25 cellular contexts compared by ENCODE assay signal in the genomic region with DNA sequence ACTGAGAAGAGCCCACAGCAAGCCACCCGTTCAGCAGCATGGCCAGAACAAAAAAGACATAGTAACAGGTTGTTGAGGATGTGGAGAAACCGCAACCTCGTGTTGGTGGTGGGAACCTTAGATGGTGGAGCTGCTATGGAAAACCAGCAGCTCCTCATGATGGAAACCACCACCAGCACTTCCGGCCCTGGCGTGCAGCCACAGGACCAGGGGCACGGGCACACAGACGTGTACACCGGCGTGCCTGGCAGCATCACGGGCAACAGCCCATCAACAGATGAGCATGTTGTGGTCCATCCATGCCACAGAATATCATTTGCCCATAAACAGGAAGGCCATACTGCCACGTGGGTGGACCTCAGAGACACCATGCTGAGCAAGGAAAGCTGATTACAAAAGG. TPM values are rescaled to one million over a fixed set of nuclear protein-coding genes. Genes with fewer than 3 reads are reported as not detected.
A peak's percentile ranks its signal among the peaks of the same experiment; 100 is the strongest.
DNase-seq lines count a peak whose midpoint lies in the region; ATAC-seq and TF ChIP-seq lines count a peak whose summit lies in the region.
"Had no signal": no experiment of that assay in that cellular context is flagged by ENCODE, and none has a peak within 500 bp of the region (broad histone marks: within the 10 kb centered on the region; RNA-seq: fewer than 3 reads in every experiment).

No MANE protein-coding gene starts in this region.

- peaks cover 11% of the 10 kb centered on the region for H3K36me3 Mint-ChIP-seq in CD4-positive, CD25-positive, alpha-beta regulatory T cell
- peaks cover 95% of the 10 kb centered on the region for H3K36me3 Mint-ChIP-seq in stimulated activated effector memory CD8-positive, alpha-beta T cell treated with anti-CD3 and anti-CD28 coated beads, Interleukin-12 subunit alpha, Interleukin-12 subunit beta, amount 100 ng/mL, for 72 hours

- no peaks in the 10 kb centered on the region for H3K27me3 ChIP-seq in CD4-positive, CD25-positive, alpha-beta regulatory T cell (ENCODE audit: control insufficient read depth, insufficient read depth, low read length)
- H3K27me3 ChIP-seq in Karpas-422 (ENCODE audit: low read length) (no peaks in the 10 kb centered on the region), BE2C (no peaks in the 10 kb centered on the region)
- H3K27me3 ChIP-seq: SJSA1 had no signal

- no peaks in the 10 kb centered on the region for H3K9me3 ChIP-seq in CD4-positive, CD25-positive, alpha-beta regulatory T cell (ENCODE audit: control insufficient read depth in 2 of 2, low read length in 2 of 2)
- H3K9me3 ChIP-seq in Karpas-422 (ENCODE audit: low read length) (no peaks in the 10 kb centered on the region), BE2C (no peaks in the 10 kb centered on the region)
- H3K9me3 ChIP-seq: SJSA1 had no signal

- H3K27me3 Mint-ChIP-seq in CD4-positive, CD25-positive, alpha-beta regulatory T cell = no peaks in the 10 kb centered on the region
- H3K27me3 Mint-ChIP-seq: activated naive CD8-positive, alpha-beta T cell treated with anti-CD3 and anti-CD28 coated beads for 36 hours; naive thymus-derived CD4-positive, alpha-beta T cell; stimulated activated naive CD8-positive, alpha-beta T cell treated with anti-CD3 and anti-CD28 coated beads, Interleukin-15, amount 100 ng/mL, for 72 hours; T-cell had no signal

- H3K36me3 ChIP-seq in CD4-positive, CD25-positive, alpha-beta regulatory T cell (ENCODE audit: control insufficient read depth, insufficient read depth, low read length) = peaks cover 81% of the 10 kb centered on the region
- H3K36me3 ChIP-seq in Karpas-422 (ENCODE audit: insufficient read depth, low read length) = no peaks in the 10 kb centered on the region
- H3K36me3 ChIP-seq in BE2C = peaks cover 36% of the 10 kb centered on the region

- H3K27ac Mint-ChIP-seq in CD4-positive, CD25-positive, alpha-beta regulatory T cell = peak overlapping the region in 2 of 3 donors; percentile 47 to 62
- H3K27ac Mint-ChIP-seq in stimulated activated effector memory CD8-positive, alpha-beta T cell treated with anti-CD3 and anti-CD28 coated beads, Interleukin-12 subunit alpha, Interleukin-12 subunit beta, amount 100 ng/mL, for 72 hours = peak overlapping the region; percentile 72
- H3K27ac Mint-ChIP-seq: naive thymus-derived CD4-positive, alpha-beta T cell had no signal

- H3K9me2 ChIP-seq in Karpas-422 (replicated peaks; ENCODE audit: insufficient read depth, low read length) = no peaks in the 10 kb centered on the region

- H3K27ac ChIP-seq in CD4-positive, CD25-positive, alpha-beta regulatory T cell (ENCODE audit: insufficient read depth, low read length, poor library complexity, severe bottlenecking) = no peak overlapping the region
- H3K27ac ChIP-seq in caudate nucleus (ENCODE audit: low read depth, low read length) = peak overlapping the region; percentile 74
- H3K27ac ChIP-seq in Karpas-422 (ENCODE audit: low read length) = no peak overlapping the region
- H3K27ac ChIP-seq: SJSA1 had no signal

- H3K4me1 Mint-ChIP-seq in CD4-positive, CD25-positive, alpha-beta regulatory T cell = no peaks in the 10 kb centered on the region
- H3K4me1 Mint-ChIP-seq in stimulated activated effector memory CD8-positive, alpha-beta T cell treated with anti-CD3 and anti-CD28 coated beads, Interleukin-12 subunit alpha, Interleukin-12 subunit beta, amount 100 ng/mL, for 72 hours = peaks cover 19% of the 10 kb centered on the region
- H3K4me1 Mint-ChIP-seq: activated naive CD8-positive, alpha-beta T cell treated with anti-CD3 and anti-CD28 coated beads for 36 hours; naive thymus-derived CD4-positive, alpha-beta T cell; stimulated activated naive CD8-positive, alpha-beta T cell treated with anti-CD3 and anti-CD28 coated beads, Interleukin-15, amount 100 ng/mL, for 72 hours had no signal

- no peaks in the 10 kb centered on the region for H3K4me1 ChIP-seq in CD4-positive, CD25-positive, alpha-beta regulatory T cell (ENCODE audit: control insufficient read depth, insufficient read depth, low read length, poor library complexity, severe bottlenecking)
- no peaks in the 10 kb centered on the region for H3K4me1 ChIP-seq in Karpas-422 (ENCODE audit: low read length)
- no peaks in the 10 kb centered on the region for H3K4me1 ChIP-seq in BE2C
- H3K4me1 ChIP-seq: SJSA1 had no signal

- no peak overlapping the region for H3K4me3 ChIP-seq in CD4-positive, CD25-positive, alpha-beta regulatory T cell (ENCODE audit: low read depth, low read length)
- no peak overlapping the region for H3K4me3 ChIP-seq in Jurkat, Clone E6-1 (ENCODE audit: low read length)
- H3K4me3 ChIP-seq in Karpas-422 (ENCODE audit: low read length) = no peak overlapping the region
- H3K4me3 ChIP-seq in BE2C (ENCODE audit: low read depth, low read length) = no peak overlapping the region
- H3K4me3 ChIP-seq: SJSA1 had no signal

- peaks cover 0 to 1% (median 0%) of the 10 kb centered on the region in 7 donors for H3K9me3 Mint-ChIP-seq in CD4-positive, CD25-positive, alpha-beta regulatory T cell
- H3K9me3 Mint-ChIP-seq in stimulated activated effector memory CD8-positive, alpha-beta T cell treated with anti-CD3 and anti-CD28 coated beads, Interleukin-12 subunit alpha, Interleukin-12 subunit beta, amount 100 ng/mL, for 72 hours = no peaks in the 10 kb centered on the region
- H3K9me3 Mint-ChIP-seq: activated naive CD8-positive, alpha-beta T cell treated with anti-CD3 and anti-CD28 coated beads for 36 hours; stimulated activated naive CD8-positive, alpha-beta T cell treated with anti-CD3 and anti-CD28 coated beads, Interleukin-15, amount 100 ng/mL, for 72 hours; T-cell had no signal

- no peak for ATAC-seq in CD4-positive, CD25-positive, alpha-beta regulatory T cell (ENCODE audit: low read depth in 2 of 2)
- ATAC-seq in stimulated activated effector memory CD8-positive, alpha-beta T cell treated with anti-CD3 and anti-CD28 coated beads, Interleukin-12 subunit alpha, Interleukin-12 subunit beta, amount 100 ng/mL, for 72 hours = no peak
- ATAC-seq: naive thymus-derived CD4-positive, alpha-beta T cell; stimulated activated naive CD8-positive, alpha-beta T cell treated with anti-CD3 and anti-CD28 coated beads, Interleukin-15, amount 100 ng/mL, for 72 hours had no signal

- no peak for TF ChIP-seq CTCF in BE2C (IDR thresholded peaks at IDR 0.05; ENCODE audit: low read depth, low read length)

- H4K20me1 ChIP-seq in Karpas-422 (ENCODE audit: insufficient read depth, low read depth, low read length) = no peaks in the 10 kb centered on the region

- no peak overlapping the region for H3K4me2 ChIP-seq in Karpas-422 (ENCODE audit: low read depth, low read length, poor library complexity, severe bottlenecking)

- H3K4me3 Mint-ChIP-seq in CD4-positive, CD25-positive, alpha-beta regulatory T cell = no peak overlapping the region
- H3K4me3 Mint-ChIP-seq in stimulated activated effector memory CD8-positive, alpha-beta T cell treated with anti-CD3 and anti-CD28 coated beads, Interleukin-12 subunit alpha, Interleukin-12 subunit beta, amount 100 ng/mL, for 72 hours = no peak overlapping the region
- H3K4me3 Mint-ChIP-seq: activated naive CD8-positive, alpha-beta T cell treated with anti-CD3 and anti-CD28 coated beads for 36 hours; naive thymus-derived CD4-positive, alpha-beta T cell; stimulated activated naive CD8-positive, alpha-beta T cell treated with anti-CD3 and anti-CD28 coated beads, Interleukin-15, amount 100 ng/mL, for 72 hours; T-cell had no signal

- DNase-seq in CD4-positive, CD25-positive, alpha-beta regulatory T cell = no peak
- peak; percentile 93 for DNase-seq in Jurkat, Clone E6-1 (ENCODE audit: low read depth, low spot score)
- DNase-seq in caudate nucleus (lab: John Stamatoyannopoulos, UW) (no peak), Karpas-422 (no peak), BE2C (no peak), NCI-H2227 (lab: John Stamatoyannopoulos, UW; ENCODE audit: unreplicated experiment) (no peak)
- no peak for DNase-seq in stimulated activated effector memory CD8-positive, alpha-beta T cell treated with anti-CD3 and anti-CD28 coated beads, Interleukin-12 subunit alpha, Interleukin-12 subunit beta, amount 100 ng/mL, for 72 hours (ENCODE audit: low spot score in 2 of 2)
- DNase-seq: activated CD4-positive, alpha-beta T cell treated with anti-CD3 and anti-CD28 coated beads, Interleukin-2, amount 50 U/mL, for 48 hours; activated CD4-positive, CD25-positive, alpha-beta regulatory T cell; activated CD8-positive, alpha-beta memory T cell treated with anti-CD3 and anti-CD28 coated beads, Interleukin-2, amount 50 U/mL, for 48 hours; activated naive CD8-positive, alpha-beta T cell treated with anti-CD3 and anti-CD28 coated beads for 36 hours; glutamatergic neuron; IMR-90; kidney; midbrain; naive thymus-derived CD4-positive, alpha-beta T cell; NCI-H1417; NCI-H2081 treated with DMSO at 0.1 percent for 48 hours; NCI-H748 treated with DMSO at 0.1 percent for 48 hours; occipital lobe; small intestine; stimulated activated naive CD8-positive, alpha-beta T cell treated with anti-CD3 and anti-CD28 coated beads, Interleukin-15, amount 100 ng/mL, for 72 hours; T-cell; trophoblast cell had no signal

- no peak overlapping the region for H2AFZ ChIP-seq in Karpas-422 (ENCODE audit: low read length)

- H3K79me2 ChIP-seq in Karpas-422 (ENCODE audit: low read length) = no peaks in the 10 kb centered on the region

- no peak overlapping the region for H3K9ac ChIP-seq in Karpas-422 (ENCODE audit: low read length)

RNA-seq across cellular contexts. Expression of a gene that starts 11.9 kb away (rescaled TPM):
- total RNA-seq in CD4-positive, CD25-positive, alpha-beta regulatory T cell = 26.0 TPM
- 10 to 100 TPM; 11.8 to 14.0 (median 12.6) TPM for polyA plus RNA-seq in CD4-positive, CD25-positive, alpha-beta regulatory T cell
- 21.2 TPM for polyA plus RNA-seq in Jurkat, Clone E6-1 (2012; ENCODE audit: insufficient read depth, insufficient read length)
- total RNA-seq in Karpas-422 (2014; rRNA removed; shearing (Covaris generic); ENCODE audit: low replicate concordance) = 11.3 and 23.8 TPM in 2 replicates
- polyA plus RNA-seq in BE2C (2012; ENCODE audit: insufficient read depth, insufficient read length, low read depth) = 159 TPM

RNA-seq across cellular contexts. Expression of a gene that starts 12.0 kb away (rescaled TPM):
- total RNA-seq in CD4-positive, CD25-positive, alpha-beta regulatory T cell = 420 TPM
- 100 to 1,000 TPM in 1 of 4 donors, 10 to 100 TPM in 3; 63.6 to 118 (median 97.3) TPM for polyA plus RNA-seq in CD4-positive, CD25-positive, alpha-beta regulatory T cell
- 48.5 TPM for polyA plus RNA-seq in Jurkat, Clone E6-1 (2012; ENCODE audit: insufficient read depth, insufficient read length)
- total RNA-seq in Karpas-422 (2014; rRNA removed; shearing (Covaris generic); ENCODE audit: low replicate concordance) = 16.9 and 27.1 TPM in 2 replicates
- polyA plus RNA-seq in BE2C (2012; ENCODE audit: insufficient read depth, insufficient read length, low read depth) = 54.7 TPM

RNA-seq across cellular contexts. Expression of a gene that starts 31.9 kb away (rescaled TPM):
- 10.4 TPM for total RNA-seq in CD4-positive, CD25-positive, alpha-beta regulatory T cell
- polyA plus RNA-seq in CD4-positive, CD25-positive, alpha-beta regulatory T cell = 10 to 100 TPM; 13.5 to 17.4 (median 16.5) TPM
- 1.2 TPM for polyA plus RNA-seq in Jurkat, Clone E6-1 (2012; ENCODE audit: insufficient read depth, insufficient read length)
- 1.3 and 1.4 TPM in 2 replicates for total RNA-seq in Karpas-422 (2014; rRNA removed; shearing (Covaris generic); ENCODE audit: low replicate concordance)
- 2.9 TPM for polyA plus RNA-seq in BE2C (2012; ENCODE audit: insufficient read depth, insufficient read length, low read depth)
- total RNA-seq: IMR-90 had no signal

RNA-seq across cellular contexts. Expression of a gene that starts 55.3 kb away (rescaled TPM):
- total RNA-seq in CD4-positive, CD25-positive, alpha-beta regulatory T cell = 59.7 TPM
- 10 to 100 TPM; 19.6 to 27.8 (median 21.9) TPM for polyA plus RNA-seq in CD4-positive, CD25-positive, alpha-beta regulatory T cell
- 91.1 TPM for polyA plus RNA-seq in Jurkat, Clone E6-1 (2012; ENCODE audit: insufficient read depth, insufficient read length)
- 35.0 and 82.2 TPM in 2 replicates for total RNA-seq in Karpas-422 (2014; rRNA removed; shearing (Covaris generic); ENCODE audit: low replicate concordance)
- polyA plus RNA-seq in BE2C (2012; ENCODE audit: insufficient read depth, insufficient read length, low read depth) = 80.6 TPM

Comparison
In these comparisons a context has a peak if more than half of its experiments do, and no peak if none do; other contexts are left out.
1. RNA of a gene that starts 12.0 kb away (total RNA-seq): 420 TPM in CD4-positive, CD25-positive, alpha-beta regulatory T cell (single experiment); 16.9 to 27.1 TPM in Karpas-422; every median in the first group is over 10 times any median in the second.